ENCODE assay signal across 1 cellular context in genomic region chr1:11685210-11685752, GRCh38.
A peak's percentile ranks its signal among the peaks of the same experiment; 100 is the strongest.
TF ChIP-seq lines count a peak whose summit lies in the region.

No MANE protein-coding gene starts in this region.

TF ChIP-seq in HepG2, 621 proteins besides CTCF, POLR2A, EP300 and RAD21:
- TF ChIP-seq ZNF382 (CRISPR knock-in tag; IDR thresholded peaks at IDR 0.05; ENCODE audit: borderline replicate concordance) (no peak), ZNF629 (CRISPR knock-in tag; conservative IDR thresholded peaks at IDR 0.05) (peak; percentile 85)
